28 cellular contexts compared by ENCODE assay signal in genomic region chr2:234313498-234313897, GRCh38.
DNase-seq lines count a peak whose midpoint lies in the region; ATAC-seq and TF ChIP-seq lines count a peak whose summit lies in the region.
"Had no signal": no experiment of that assay in that cellular context is flagged by ENCODE, and none has a peak within 500 bp of the region (broad histone marks: within the 10 kb centered on the region; RNA-seq: fewer than 3 reads in every experiment).

No MANE protein-coding gene starts in this region.

- H3K4me1 ChIP-seq in DND-41 (ENCODE audit: insufficient read depth, low read length), result peaks cover 12% of the 10 kb centered on the region
- H3K4me1 ChIP-seq: BE2C, Caco-2, pancreas had no signal

- no peak overlapping the region for H3K4me2 ChIP-seq in DND-41 (ENCODE audit: insufficient read depth, low read length)

- TF ChIP-seq CTCF in DND-41 (IDR thresholded peaks at IDR 0.05; ENCODE audit: borderline replicate concordance, extremely low read depth, low read length, poor library complexity, severe bottlenecking) (no peak), CD14-positive monocyte (IDR thresholded peaks at IDR 0.05) (no peak)

- H4K20me1 ChIP-seq in DND-41 (ENCODE audit: insufficient read depth, low read length), result no peaks in the 10 kb centered on the region

- H3K4me1 Mint-ChIP-seq in activated CD8-positive, alpha-beta memory T cell treated with anti-CD3 and anti-CD28 coated beads, Interleukin-2, amount 10 ng/mL, durations not matched to agents 7 days and 5 days, result peaks cover 48% of the 10 kb centered on the region
- H3K4me1 Mint-ChIP-seq in activated T-helper 17 cell treated with anti-CD3 and anti-CD28 coated beads, Interleukin-2, amount 50 U/mL, for 72 hours, result peaks cover 29% of the 10 kb centered on the region
- peaks cover 36 to 40% of the 10 kb centered on the region in 2 donors for H3K4me1 Mint-ChIP-seq in natural killer cell treated with Interleukin-12 subunit alpha and Interleukin-12 subunit beta and Interleukin-15 and Interleukin-18, amount 100 ng/mL, for 72 hours (ENCODE audit: low read depth in 2 of 2)
- peaks cover 13% of the 10 kb centered on the region for H3K4me1 Mint-ChIP-seq in CD14-positive monocyte

- no peak overlapping the region for H3K4me3 ChIP-seq in DND-41 (ENCODE audit: low read depth in 1 of 2, low read length in 2 of 2)
- H3K4me3 ChIP-seq: pancreas, SK-N-MC, spleen had no signal

- H3K36me3 Mint-ChIP-seq in activated CD8-positive, alpha-beta memory T cell treated with anti-CD3 and anti-CD28 coated beads, Interleukin-2, amount 10 ng/mL, durations not matched to agents 7 days and 5 days, result peaks cover 22% of the 10 kb centered on the region
- no peaks in the 10 kb centered on the region for H3K36me3 Mint-ChIP-seq in activated T-helper 17 cell treated with anti-CD3 and anti-CD28 coated beads, Interleukin-2, amount 50 U/mL, for 72 hours (ENCODE audit: low read depth)
- peaks cover 5% of the 10 kb centered on the region for H3K36me3 Mint-ChIP-seq in natural killer cell treated with Interleukin-12 subunit alpha and Interleukin-12 subunit beta and Interleukin-15 and Interleukin-18, amount 100 ng/mL, for 72 hours
- peaks cover 5% of the 10 kb centered on the region in 2 donors for H3K36me3 Mint-ChIP-seq in CD14-positive monocyte
- H3K36me3 Mint-ChIP-seq: brain, type B pancreatic cell had no signal

- H3K27me3 ChIP-seq in DND-41 (ENCODE audit: insufficient read depth, low read length, poor library complexity), result no peaks in the 10 kb centered on the region
- H3K27me3 ChIP-seq: BE2C, pancreas, spleen had no signal

- no peaks in the 10 kb centered on the region for H3K9me3 ChIP-seq in DND-41 (ENCODE audit: insufficient read depth, low read length, severe bottlenecking)
- H3K9me3 ChIP-seq: BE2C, Caco-2, spleen had no signal

- H3K27ac Mint-ChIP-seq in activated CD8-positive, alpha-beta memory T cell treated with anti-CD3 and anti-CD28 coated beads, Interleukin-2, amount 10 ng/mL, durations not matched to agents 7 days and 5 days, result peak overlapping the region; percentile 89
- H3K27ac Mint-ChIP-seq in activated T-helper 17 cell treated with anti-CD3 and anti-CD28 coated beads, Interleukin-2, amount 50 U/mL, for 72 hours, result peak overlapping the region; percentile 78
- H3K27ac Mint-ChIP-seq in natural killer cell treated with Interleukin-12 subunit alpha and Interleukin-12 subunit beta and Interleukin-15 and Interleukin-18, amount 100 ng/mL, for 72 hours, result peak overlapping the region; percentile 15 to 69
- H3K27ac Mint-ChIP-seq in CD14-positive monocyte, result peak overlapping the region in 1 of 7 donors; percentile 20
- H3K27ac Mint-ChIP-seq: brain, H9, nephron progenitor cell, type B pancreatic cell had no signal

- no peaks in the 10 kb centered on the region for H3K27me3 Mint-ChIP-seq in activated CD8-positive, alpha-beta memory T cell treated with anti-CD3 and anti-CD28 coated beads, Interleukin-2, amount 10 ng/mL, durations not matched to agents 7 days and 5 days
- H3K27me3 Mint-ChIP-seq in activated T-helper 17 cell treated with anti-CD3 and anti-CD28 coated beads, Interleukin-2, amount 50 U/mL, for 72 hours, result no peaks in the 10 kb centered on the region
- no peaks in the 10 kb centered on the region for H3K27me3 Mint-ChIP-seq in natural killer cell treated with Interleukin-12 subunit alpha and Interleukin-12 subunit beta and Interleukin-15 and Interleukin-18, amount 100 ng/mL, for 72 hours
- peaks cover 5 to 15% (median 6%) of the 10 kb centered on the region in 3 donors for H3K27me3 Mint-ChIP-seq in CD14-positive monocyte (ENCODE audit: low read depth in 3 of 3)
- H3K27me3 Mint-ChIP-seq: brain, type B pancreatic cell had no signal

- no peaks in the 10 kb centered on the region for H3K36me3 ChIP-seq in DND-41 (ENCODE audit: insufficient read depth, low read length)
- H3K36me3 ChIP-seq: BE2C, pancreas, spleen had no signal

- no peak overlapping the region for H3K27ac ChIP-seq in DND-41 (ENCODE audit: low read length)
- H3K27ac ChIP-seq: pancreas, SK-N-MC, spleen had no signal

- ATAC-seq in activated CD8-positive, alpha-beta memory T cell treated with anti-CD3 and anti-CD28 coated beads, Interleukin-2, amount 10 ng/mL, durations not matched to agents 7 days and 5 days, result peak; percentile 31
- no peak for ATAC-seq in DND-41 (ENCODE audit: insufficient read depth, low read depth)
- no peak for ATAC-seq in activated T-helper 17 cell treated with anti-CD3 and anti-CD28 coated beads, Interleukin-2, amount 50 U/mL, for 72 hours (replicated peaks)
- no peak for ATAC-seq in natural killer cell treated with Interleukin-12 subunit alpha and Interleukin-12 subunit beta and Interleukin-15 and Interleukin-18, amount 100 ng/mL, for 72 hours
- no peak for ATAC-seq in HG02798 (IDR thresholded peaks at IDR 0.05; ENCODE audit: poor library complexity, unreplicated experiment)
- ATAC-seq: pancreas, right cardiac atrium had no signal

- H3K9me3 Mint-ChIP-seq in activated CD8-positive, alpha-beta memory T cell treated with anti-CD3 and anti-CD28 coated beads, Interleukin-2, amount 10 ng/mL, durations not matched to agents 7 days and 5 days (ENCODE audit: low read depth), result peaks cover 6% of the 10 kb centered on the region
- H3K9me3 Mint-ChIP-seq in activated T-helper 17 cell treated with anti-CD3 and anti-CD28 coated beads, Interleukin-2, amount 50 U/mL, for 72 hours, result peaks cover 3% of the 10 kb centered on the region
- no peaks in the 10 kb centered on the region for H3K9me3 Mint-ChIP-seq in natural killer cell treated with Interleukin-12 subunit alpha and Interleukin-12 subunit beta and Interleukin-15 and Interleukin-18, amount 100 ng/mL, for 72 hours
- peaks cover 0 to 3% (median 0%) of the 10 kb centered on the region in 7 donors for H3K9me3 Mint-ChIP-seq in CD14-positive monocyte

- no peaks in the 10 kb centered on the region for H3K79me2 ChIP-seq in DND-41 (ENCODE audit: insufficient read depth, low read length)

- peak; percentile 51 for DNase-seq in activated CD8-positive, alpha-beta memory T cell treated with anti-CD3 and anti-CD28 coated beads, Interleukin-2, amount 10 ng/mL, durations not matched to agents 7 days and 5 days
- no peak for DNase-seq in activated CD8-positive, alpha-beta memory T cell treated with anti-CD3 and anti-CD28 coated beads, Interleukin-2, amount 50 U/mL, for 48 hours
- no peak for DNase-seq in DND-41
- DNase-seq in natural killer cell treated with Interleukin-12 subunit alpha and Interleukin-12 subunit beta and Interleukin-15 and Interleukin-18, amount 100 ng/mL, for 72 hours (ENCODE audit: low spot score), result peak; percentile 25
- no peak for DNase-seq in CD14-positive monocyte (ENCODE audit: low spot score)
- DNase-seq in DMS53 (lab: John Stamatoyannopoulos, UW), result no peak
- DNase-seq: activated CD4-positive, alpha-beta T cell treated with anti-CD3 and anti-CD28 coated beads for 48 hours; activated gamma-delta T cell treated with Interleukin-2 at 50 U/mL for 16 hours; BE2C; Caco-2; DMS79; effector CD8-positive, alpha-beta T cell; glutamatergic neuron; H9; kidney; NCI-H1105 treated with DMSO at 0.1 percent for 48 hours; NCI-H2029; NCI-H226; NCI-H69; nephron progenitor cell; pancreas; right cardiac atrium; spleen had no signal

- CTCF ChIA-PET in activated CD8-positive, alpha-beta memory T cell treated with anti-CD3 and anti-CD28 coated beads, Interleukin-2, amount 10 ng/mL, durations not matched to agents 7 days and 5 days (lab: Charles Lee), result no interaction called here

- intact Hi-C loops in CD14-positive monocyte (cut with micrococcal nuclease), result no loop called here

- peak overlapping the region; percentile 42 for H2AFZ ChIP-seq in DND-41 (ENCODE audit: low read depth, low read length)

- no peak overlapping the region for H3K4me3 Mint-ChIP-seq in activated CD8-positive, alpha-beta memory T cell treated with anti-CD3 and anti-CD28 coated beads, Interleukin-2, amount 10 ng/mL, durations not matched to agents 7 days and 5 days
- H3K4me3 Mint-ChIP-seq in activated T-helper 17 cell treated with anti-CD3 and anti-CD28 coated beads, Interleukin-2, amount 50 U/mL, for 72 hours, result peak overlapping the region; percentile 47
- peak overlapping the region; percentile 21 for H3K4me3 Mint-ChIP-seq in natural killer cell treated with Interleukin-12 subunit alpha and Interleukin-12 subunit beta and Interleukin-15 and Interleukin-18, amount 100 ng/mL, for 72 hours
- peak overlapping the region in 1 of 2 donors; percentile 15 for H3K4me3 Mint-ChIP-seq in CD14-positive monocyte
- H3K4me3 Mint-ChIP-seq: brain, H9, nephron progenitor cell, type B pancreatic cell had no signal

- no peak overlapping the region for H3K9ac ChIP-seq in DND-41 (ENCODE audit: low read depth, low read length)

Comparison
In these comparisons a context has a peak if more than half of its experiments do, and no peak if none do; other contexts are left out.
1. DNase-seq: peak in activated CD8-positive, alpha-beta memory T cell treated with anti-CD3 and anti-CD28 coated beads, Interleukin-2, amount 10 ng/mL, durations not matched to agents 7 days and 5 days (single experiment) and natural killer cell treated with Interleukin-12 subunit alpha and Interleukin-12 subunit beta and Interleukin-15 and Interleukin-18, amount 100 ng/mL, for 72 hours (single experiment); none in activated CD8-positive, alpha-beta memory T cell treated with anti-CD3 and anti-CD28 coated beads, Interleukin-2, amount 50 U/mL, for 48 hours (single experiment), DND-41 (single experiment), CD14-positive monocyte (single experiment) and DMS53 (single experiment).